Comparison of ENCODE assay signal across 1 cellular context in genomic region chr2:219545610-219546352, GRCh38.
A peak's percentile ranks its signal among the peaks of the same experiment; 100 is the strongest.
TF ChIP-seq lines count a peak whose summit lies in the region.

No MANE protein-coding gene starts in this region.

TF ChIP-seq in K562, 482 proteins besides CTCF, POLR2A, EP300 and RAD21:
- TF ChIP-seq WHSC1 (IDR thresholded peaks at IDR 0.05; ENCODE audit: low read length) (no peak), HMGN3 (IDR thresholded peaks at IDR 0.05; ENCODE audit: borderline replicate concordance, extremely low read depth, insufficient read length, low read depth, low read length) (no peak), SETDB1 (IDR thresholded peaks at IDR 0.05; ENCODE audit: low read length) (no peak), ZNF76 (CRISPR knock-in tag; IDR thresholded peaks at IDR 0.05; ENCODE audit: borderline replicate concordance) (no peak), ZNF707 (CRISPR knock-in tag; conservative IDR thresholded peaks at IDR 0.05) (peak; percentile 72), E2F3 (CRISPR knock-in tag; IDR thresholded peaks at IDR 0.05) (no peak)
- TF ChIP-seq, protein P1, sequence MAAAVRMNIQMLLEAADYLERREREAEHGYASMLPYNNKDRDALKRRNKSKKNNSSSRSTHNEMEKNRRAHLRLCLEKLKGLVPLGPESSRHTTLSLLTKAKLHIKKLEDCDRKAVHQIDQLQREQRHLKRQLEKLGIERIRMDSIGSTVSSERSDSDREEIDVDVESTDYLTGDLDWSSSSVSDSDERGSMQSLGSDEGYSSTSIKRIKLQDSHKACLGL (CRISPR knock-in tag; IDR thresholded peaks at IDR 0.05; ENCODE audit: borderline replicate concordance, poor library complexity, severe bottlenecking) = no peak
